21 cellular contexts compared by ENCODE assay signal in the genomic region with DNA sequence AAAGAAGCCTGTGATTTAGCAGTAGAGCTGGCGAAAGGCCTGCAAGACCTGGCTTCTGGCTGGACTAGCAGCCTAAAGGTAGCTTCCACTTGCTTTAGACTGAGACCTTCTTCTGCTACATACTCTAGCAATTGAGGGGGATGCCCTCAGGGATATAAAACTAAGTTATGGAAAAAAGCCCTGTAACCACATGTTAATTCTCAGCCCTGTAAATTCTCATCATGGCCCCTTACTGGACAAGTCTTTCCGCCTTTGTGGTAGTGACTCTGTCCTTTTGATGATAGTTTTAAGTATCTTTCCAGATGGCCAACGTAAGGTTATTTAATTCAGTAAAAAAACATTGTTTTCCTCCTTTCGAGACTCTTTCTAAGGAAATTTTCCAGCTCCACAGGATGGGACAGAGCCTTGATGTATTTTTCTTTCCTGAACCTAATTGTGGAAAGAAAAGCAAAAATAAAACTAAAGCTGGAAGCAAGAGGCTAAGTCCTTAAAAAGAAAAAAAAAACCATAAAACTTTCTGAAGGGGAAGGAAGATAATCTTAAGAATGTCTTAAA. TPM values are rescaled to one million over a fixed set of nuclear protein-coding genes. Genes with fewer than 3 reads are reported as not detected.
A peak's percentile ranks its signal among the peaks of the same experiment; 100 is the strongest.
DNase-seq lines count a peak whose midpoint lies in the region; ATAC-seq and TF ChIP-seq lines count a peak whose summit lies in the region.
"Had no signal": no experiment of that assay in that cellular context is flagged by ENCODE, and none has a peak within 500 bp of the region (broad histone marks: within the 10 kb centered on the region; RNA-seq: fewer than 3 reads in every experiment).

No MANE protein-coding gene starts in this region.

- peaks cover 11% of the 10 kb centered on the region; the same call in 1 of the 2 replicates for H3K4me1 ChIP-seq in Panc1 (ENCODE audit: control insufficient read depth, insufficient read depth, low read length)
- H3K4me1 ChIP-seq in skeletal muscle satellite cell (ENCODE audit: control insufficient read depth, insufficient read depth, low read length): peaks cover 37% of the 10 kb centered on the region
- peaks cover 0 to 27% (median 15%) of the 10 kb centered on the region in 4 donors for H3K4me1 ChIP-seq in tibial artery

- peak overlapping the region; percentile 57 for H3K9ac ChIP-seq in skeletal muscle satellite cell (ENCODE audit: low read depth, low read length)

- CTCF ChIA-PET in Panc1 (lab: Charles Lee): no interaction called here

- no TSS peak for BruUV-seq in Panc1 (replicated peaks; lab: Mats Ljungman, UMichigan)

- peak overlapping the region; percentile 55 for H3K4me2 ChIP-seq in skeletal muscle satellite cell (ENCODE audit: low read length)

- intact Hi-C loops in Panc1 (cut with micrococcal nuclease; ENCODE audit: unreplicated experiment) (no loop called here), left ventricle myocardium superior (cut with micrococcal nuclease) (no loop called here), tibial artery (cut with DNase I; ENCODE audit: low total_unique reads) (no loop called here)

- no peak overlapping the region for H3K4me3 ChIP-seq in Panc1 (ENCODE audit: low read depth in 2 of 2, low read length in 2 of 2)
- H3K4me3 ChIP-seq in skeletal muscle satellite cell (ENCODE audit: low read length): no peak overlapping the region
- H3K4me3 ChIP-seq in tibial artery: no peak overlapping the region

- H3K27ac ChIP-seq in Panc1 (ENCODE audit: low read length): peak overlapping the region; percentile 67
- H3K27ac ChIP-seq in tibial artery: peak overlapping the region in 1 of 2 donors; percentile 34
- H3K27ac ChIP-seq: HL-60 had no signal

- H3K36me3 ChIP-seq in Panc1 (ENCODE audit: control insufficient read depth, insufficient read depth, low read length) (no peaks in the 10 kb centered on the region), skeletal muscle satellite cell (ENCODE audit: insufficient read depth, low read length) (no peaks in the 10 kb centered on the region), tibial artery (no peaks in the 10 kb centered on the region)

- POLR2A ChIA-PET in Panc1 (lab: Charles Lee): no interaction called here

- no peaks in the 10 kb centered on the region for H3K27me3 ChIP-seq in Panc1 (ENCODE audit: control insufficient read depth, insufficient read depth, low read length)
- no peaks in the 10 kb centered on the region for H3K27me3 ChIP-seq in skeletal muscle satellite cell (ENCODE audit: control insufficient read depth, insufficient read depth, low read length)
- H3K27me3 ChIP-seq in tibial artery: no peaks in the 10 kb centered on the region

- in situ Hi-C loops in Panc1 (cut with HindIII; ENCODE audit: low pct_unique_long_range_greater_than_20kb, low sequenced_read_pairs): no loop called here

- ATAC-seq in Panc1 (no peak), left ventricle myocardium superior (peak; percentile 60), GM19397 (IDR thresholded peaks at IDR 0.05; ENCODE audit: unreplicated experiment) (no peak)

- peaks cover 8% of the 10 kb centered on the region; the same call in 1 of the 2 replicates for H3K9me3 ChIP-seq in Panc1 (ENCODE audit: control insufficient read depth, insufficient read depth, low read depth, low read length)
- H3K9me3 ChIP-seq in skeletal muscle satellite cell (replicated peaks; ENCODE audit: low read length): no peaks in the 10 kb centered on the region
- peaks cover 0 to 4% (median 0%) of the 10 kb centered on the region in 3 donors for H3K9me3 ChIP-seq in tibial artery

- DNase-seq in EH (ENCODE audit: low read depth) (peak; percentile 38), Panc1 (ENCODE audit: low read depth, low spot score) (no peak), left ventricle myocardium superior (no peak), tibial artery (no peak)
- no peak for DNase-seq in activated T-cell treated with anti-CD3 and anti-CD28 coated beads, Interleukin-2, amount 50 U/mL, for 48 hours
- DNase-seq: activated CD4-positive, CD25-positive, alpha-beta regulatory T cell treated with anti-CD3 and anti-CD28 coated beads, Interleukin-2, amount 50 U/mL, for 72 hours; activated CD8-positive, alpha-beta memory T cell treated with anti-CD3 and anti-CD28 coated beads for 24 hours; activated naive CD8-positive, alpha-beta T cell treated with anti-CD3 and anti-CD28 coated beads for 36 hours; AML-193; dermis blood vessel endothelial cell; MM.1S; NCI-H146; NCI-H748 treated with DMSO at 0.1 percent for 48 hours; retina had no signal

- TF ChIP-seq CTCF in Panc1 (IDR thresholded peaks at IDR 0.05) (no peak), tibial artery (IDR thresholded peaks at IDR 0.05) (no peak)

RNA-seq across cellular contexts. Expression of a gene that starts 25.3 kb away (rescaled TPM):
- total RNA-seq in Panc1 (2021; ENCODE audit: unreplicated experiment): 0.46 TPM
- polyA plus RNA-seq in Panc1 (2012; ENCODE audit: insufficient read length): not detected
- total RNA-seq in left ventricle myocardium superior: not detected
- total RNA-seq in skeletal muscle satellite cell (2012; rRNA removed): not detected in 2 replicates
- total RNA-seq: activated naive CD8-positive, alpha-beta T cell treated with anti-CD3 and anti-CD28 coated beads for 36 hours; activated T-helper 1 cell treated with anti-CD3 and anti-CD28 coated beads, Interleukin-12 subunit alpha, Interleukin-12 subunit beta, Interleukin-2, Interleukin-4 antibody, amounts not matched to agents 30 ng/mL and 10 ng/mL and 1 ng/mL, durations not matched to agents 14 hours and 24 hours and 36 hours; bronchial epithelial cell; dermis blood vessel endothelial cell; mononuclear cell had no signal
- polyA plus RNA-seq: IgD-negative memory B cell had no signal
